15 cellular contexts compared by ENCODE assay signal in the genomic region with DNA sequence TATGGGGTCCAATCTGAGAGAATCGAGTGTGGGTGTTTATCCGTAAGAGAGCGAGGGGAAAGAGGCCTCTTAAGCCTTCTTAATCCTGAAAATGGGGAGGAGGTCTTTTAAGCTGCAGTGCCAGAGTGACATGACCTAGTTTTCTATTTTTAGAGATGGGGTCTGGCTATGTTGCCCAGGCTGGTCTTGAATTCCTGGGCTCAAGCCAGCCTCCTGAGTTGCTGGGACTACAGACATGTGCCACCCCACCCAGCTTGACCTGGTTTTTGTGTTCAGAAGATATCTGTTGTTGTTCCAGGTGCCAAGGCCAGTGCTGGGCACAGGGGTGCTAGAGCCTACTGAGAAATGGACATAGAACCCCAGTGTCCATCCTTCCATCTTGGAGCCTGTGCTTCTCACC. TPM values are rescaled to one million over a fixed set of nuclear protein-coding genes. Genes with fewer than 3 reads are reported as not detected.
DNase-seq lines count a peak whose midpoint lies in the region; ATAC-seq, FAIRE-seq and TF ChIP-seq lines count a peak whose summit lies in the region.
"Had no signal": no experiment of that assay in that cellular context is flagged by ENCODE, and none has a peak within 500 bp of the region (broad histone marks: within the 10 kb centered on the region; RNA-seq: fewer than 3 reads in every experiment).

No MANE protein-coding gene starts in this region.

- no peak for TF ChIP-seq POLR2A in GM12891 (IDR thresholded peaks at IDR 0.05; ENCODE audit: low read depth, low read length)
- no peak for TF ChIP-seq POLR2A in sigmoid colon (IDR thresholded peaks at IDR 0.05)

- H3K23me2 ChIP-seq in H9 (ENCODE audit: insufficient read length, low read depth, low read length, poor library complexity, severe bottlenecking): peaks cover 15% of the 10 kb centered on the region

- H4K5ac ChIP-seq in H9 (ENCODE audit: insufficient read length, low read depth, low read length): no peak overlapping the region

- H3K4me2 ChIP-seq in H9 (ENCODE audit: insufficient read depth, insufficient read length, low read length): no peak overlapping the region

- no peak overlapping the region for H3K27ac ChIP-seq in ACC112 (ENCODE audit: low read depth, low read length)
- H3K27ac ChIP-seq in H9 (ENCODE audit: insufficient read length, low read depth, low read length): no peak overlapping the region
- H3K27ac ChIP-seq in sigmoid colon: peak overlapping the region in 1 of 4 donors; percentile 97
- H3K27ac ChIP-seq: brain microvascular endothelial cell had no signal

- intact Hi-C loops in sigmoid colon (cut with DNase I): no loop called here

- TF ChIP-seq EP300 in sigmoid colon (IDR thresholded peaks at IDR 0.05): no peak

- H2BK15ac ChIP-seq in H9 (ENCODE audit: low read depth, low read length): no peak overlapping the region

- H3K9me3 ChIP-seq in H9 (ENCODE audit: control insufficient read depth, low read depth, low read length) (no peaks in the 10 kb centered on the region), sigmoid colon (no peaks in the 10 kb centered on the region)
- H3K9me3 ChIP-seq: suprapubic skin had no signal

- H4K91ac ChIP-seq in H9 (ENCODE audit: insufficient read length, low read depth, low read length): no peak overlapping the region

- no peak overlapping the region for H2BK5ac ChIP-seq in H9 (ENCODE audit: insufficient read length, low read length)

- no peaks in the 10 kb centered on the region for H3K79me1 ChIP-seq in H9 (ENCODE audit: insufficient read depth, low read depth, low read length, poor library complexity, severe bottlenecking)

- H4K8ac ChIP-seq in H9 (replicated peaks; ENCODE audit: insufficient read length, low read depth, low read length): no peak overlapping the region

- H3K4me3 ChIP-seq in ACC112 (ENCODE audit: low read depth, low read length) (peak overlapping the region; percentile 49; the same call in 1 of the 2 replicates), sigmoid colon (no peak overlapping the region)

- H3K4me1 ChIP-seq in ACC112 (ENCODE audit: control insufficient read depth, insufficient read depth, low read length, unreplicated experiment) (no peaks in the 10 kb centered on the region), H9 (ENCODE audit: insufficient read depth, low read length) (no peaks in the 10 kb centered on the region), sigmoid colon (peaks cover 0 to 31% (median 28%) of the 10 kb centered on the region in 4 donors)

- no peak for FAIRE-seq in GM12891 (lab: Jason Lieb, UNC)
- FAIRE-seq: D721Med had no signal

- H2BK20ac ChIP-seq in H9 (ENCODE audit: low read depth, low read length, poor library complexity, severe bottlenecking): no peak overlapping the region

- TF ChIP-seq CTCF in H9 (conservative IDR thresholded peaks at IDR 0.05): no peak
- TF ChIP-seq CTCF in sigmoid colon (IDR thresholded peaks at IDR 0.05): no peak
- TF ChIP-seq CTCF in GM20000 (IDR thresholded peaks at IDR 0.05; ENCODE audit: extremely low read depth, missing control alignments): no peak

- WGBS in H9 (ENCODE audit: extremely low coverage, insufficient read length, low lambda C conversion rate): no CpG with 5 or more reads among the region's 3 CpGs
- WGBS in sigmoid colon, 2 donors: 82 to 90% methylated on average over 3 of the region's 3 CpGs

- no peak overlapping the region for H2BK12ac ChIP-seq in H9 (ENCODE audit: insufficient read length, low read depth, low read length)

- DNase-seq in H9 (no peak), naive B cell (no peak), GM12891 (ENCODE audit: insufficient read length, low spot score) (no peak), sigmoid colon (no peak), GM20000 (ENCODE audit: low spot score) (no peak), medulla oblongata (ENCODE audit: extremely low spot score) (no peak)
- no peak for DNase-seq in activated naive CD8-positive, alpha-beta T cell treated with anti-CD3 and anti-CD28 coated beads, Interleukin-2, amount 50 U/mL, for 24 hours
- DNase-seq: activated CD4-positive, CD25-positive, alpha-beta regulatory T cell treated with anti-CD3 and anti-CD28 coated beads, Interleukin-2, amount 50 U/mL, for 72 hours; brain microvascular endothelial cell; foreskin fibroblast; left ventricle myocardium superior; NCI-H1105 had no signal

- no peaks in the 10 kb centered on the region for H3K27me3 ChIP-seq in ACC112 (ENCODE audit: insufficient read depth, low read length)
- no peaks in the 10 kb centered on the region for H3K27me3 ChIP-seq in H9 (ENCODE audit: insufficient read depth, low read length)
- no peaks in the 10 kb centered on the region for H3K27me3 ChIP-seq in sigmoid colon
- H3K27me3 ChIP-seq: brain microvascular endothelial cell, suprapubic skin had no signal

- H3K4me3 Mint-ChIP-seq in H9: peak overlapping the region; percentile 58 to 82; a peak in 3 of 5 replicates
- H3K4me3 Mint-ChIP-seq in activated naive CD8-positive, alpha-beta T cell treated with anti-CD3 and anti-CD28 coated beads, Interleukin-2, amount 50 U/mL, for 24 hours: peak overlapping the region; percentile 25
- peak overlapping the region in 7 of 8 donors; percentile 35 to 93 (median 85) for H3K4me3 Mint-ChIP-seq in naive B cell

- no peaks in the 10 kb centered on the region; a peak in 1 of 5 replicates for H3K9me3 Mint-ChIP-seq in H9
- H3K9me3 Mint-ChIP-seq in activated naive CD8-positive, alpha-beta T cell treated with anti-CD3 and anti-CD28 coated beads, Interleukin-2, amount 50 U/mL, for 24 hours: no peaks in the 10 kb centered on the region
- H3K9me3 Mint-ChIP-seq in naive B cell: no peaks in the 10 kb centered on the region

- H3K14ac ChIP-seq in H9 (ENCODE audit: insufficient read depth, low read length): no peak overlapping the region

- no peak for ATAC-seq in activated naive CD8-positive, alpha-beta T cell treated with anti-CD3 and anti-CD28 coated beads, Interleukin-2, amount 50 U/mL, for 24 hours
- no peak for ATAC-seq in naive B cell (ENCODE audit: low read depth in 2 of 2)
- ATAC-seq: left ventricle myocardium superior had no signal

- H3K23ac ChIP-seq in H9 (ENCODE audit: insufficient read length, low read depth, low read length): no peak overlapping the region

- H3K4ac ChIP-seq in H9 (ENCODE audit: low read depth, low read length): no peak overlapping the region

- H2AFZ ChIP-seq in ACC112 (ENCODE audit: low read length, unreplicated experiment) (no peak overlapping the region), H9 (ENCODE audit: low read length) (no peak overlapping the region)

- no peak overlapping the region for H3K18ac ChIP-seq in H9 (ENCODE audit: insufficient read length, low read depth, low read length)

- no peak overlapping the region for H3K27ac Mint-ChIP-seq in H9
- H3K27ac Mint-ChIP-seq in activated naive CD8-positive, alpha-beta T cell treated with anti-CD3 and anti-CD28 coated beads, Interleukin-2, amount 50 U/mL, for 24 hours: no peak overlapping the region
- H3K27ac Mint-ChIP-seq in naive B cell: peak overlapping the region in 5 of 6 donors; percentile 92 to 99 (median 96)

- peaks cover 6% of the 10 kb centered on the region for H3K27me3 Mint-ChIP-seq in H9 (ENCODE audit: low read depth)
- no peaks in the 10 kb centered on the region for H3K27me3 Mint-ChIP-seq in activated naive CD8-positive, alpha-beta T cell treated with anti-CD3 and anti-CD28 coated beads, Interleukin-2, amount 50 U/mL, for 24 hours
- H3K27me3 Mint-ChIP-seq in naive B cell: no peaks in the 10 kb centered on the region

- H2AK5ac ChIP-seq in H9 (ENCODE audit: insufficient read length, low read length): no peak overlapping the region

- H3K9ac ChIP-seq in H9 (ENCODE audit: extremely low read depth, insufficient read length, low read length): no peak overlapping the region

- peaks cover 0 to 24% (median 21%) of the 10 kb centered on the region in 3 experiments; a peak in 6 of 7 replicates for H3K36me3 Mint-ChIP-seq in H9 (ENCODE audit: insufficient read depth in 1 of 3, low read depth in 3 of 3)
- H3K36me3 Mint-ChIP-seq in activated naive CD8-positive, alpha-beta T cell treated with anti-CD3 and anti-CD28 coated beads, Interleukin-2, amount 50 U/mL, for 24 hours (ENCODE audit: low read depth): peaks cover 9% of the 10 kb centered on the region
- peaks cover 0 to 11% of the 10 kb centered on the region in 2 donors for H3K36me3 Mint-ChIP-seq in naive B cell

- H3K56ac ChIP-seq in H9 (ENCODE audit: insufficient read length, low read depth, low read length): no peak overlapping the region

- H2BK120ac ChIP-seq in H9 (ENCODE audit: low read depth, low read length, poor library complexity, severe bottlenecking): no peak overlapping the region

- H3K36me3 ChIP-seq in ACC112 (ENCODE audit: insufficient read depth, low read length) (no peaks in the 10 kb centered on the region), sigmoid colon (peaks cover 5 to 31% (median 18%) of the 10 kb centered on the region in 4 donors)

- H3T11ph ChIP-seq in H9 (ENCODE audit: low read length): no peak overlapping the region

- H3K79me2 ChIP-seq in ACC112 (ENCODE audit: control insufficient read depth, insufficient read depth, low read length, unreplicated experiment): peaks cover 12% of the 10 kb centered on the region
- no peaks in the 10 kb centered on the region for H3K79me2 ChIP-seq in H9 (ENCODE audit: insufficient read depth, low read length)

- H3K4me1 Mint-ChIP-seq in H9: peaks cover 8 to 12% of the 10 kb centered on the region in 2 experiments
- H3K4me1 Mint-ChIP-seq in activated naive CD8-positive, alpha-beta T cell treated with anti-CD3 and anti-CD28 coated beads, Interleukin-2, amount 50 U/mL, for 24 hours: peaks cover 17% of the 10 kb centered on the region
- peaks cover 21 to 25% (median 23%) of the 10 kb centered on the region in 3 donors for H3K4me1 Mint-ChIP-seq in naive B cell

- no peaks in the 10 kb centered on the region for H4K20me1 ChIP-seq in H9 (ENCODE audit: control insufficient read depth, insufficient read depth, insufficient read length)

RNA-seq across cellular contexts. Expression of a gene that starts 1.4 kb away (rescaled TPM):
- total RNA-seq in H9 (2021) (23.3 and 25.0 TPM in 2 replicates), sigmoid colon (100 to 1,000 TPM in 3 of 4 donors, 10 to 100 TPM in 1; 95.3 to 143 (median 121) TPM)
- polyA plus RNA-seq in naive B cell (ENCODE audit: low read depth in 6 of 6) (10 to 100 TPM; 45.5 to 72.8 (median 52.8) TPM), sigmoid colon (100 to 1,000 TPM; 105 to 264 (median 244) TPM)
- 37.3 TPM for polyA plus RNA-seq in GM12891 (2012; ENCODE audit: low read depth, missing spikeins)

RNA-seq across cellular contexts. Expression of a gene that starts 2.6 kb away (rescaled TPM):
- 39.6 and 49.7 TPM in 2 replicates for total RNA-seq in H9 (2021)
- 10 to 100 TPM; 17.3 to 35.5 (median 21.0) TPM for polyA plus RNA-seq in naive B cell (ENCODE audit: low read depth in 6 of 6)
- polyA plus RNA-seq in GM12891 (2012; ENCODE audit: low read depth, missing spikeins): 25.1 TPM
- 10 to 100 TPM; 12.2 to 21.0 (median 13.6) TPM for total RNA-seq in sigmoid colon
- 10 to 100 TPM; 17.4 to 35.0 (median 18.0) TPM for polyA plus RNA-seq in sigmoid colon

RNA-seq across cellular contexts. Expression of a gene that starts 8.0 kb away (rescaled TPM):
- total RNA-seq in H9 (2021) (0.28 and 0.31 TPM in 2 replicates), sigmoid colon (under 1 TPM in 1 of 4 donors, not detected in 3; 0.71 TPM)
- polyA plus RNA-seq in naive B cell (ENCODE audit: low read depth in 6 of 6) (not detected), sigmoid colon (not detected)
- 0.06 TPM for polyA plus RNA-seq in GM12891 (2012; ENCODE audit: low read depth, missing spikeins)
- total RNA-seq: left ventricle myocardium superior, suprapubic skin had no signal

RNA-seq across cellular contexts. Expression of a gene that starts 17.1 kb away (rescaled TPM):
- total RNA-seq in H9 (2021): 0.92 and 1.3 TPM in 2 replicates
- polyA plus RNA-seq in naive B cell (ENCODE audit: low read depth in 6 of 6): not detected
- polyA plus RNA-seq in GM12891 (2012; ENCODE audit: low read depth, missing spikeins): not detected
- total RNA-seq in sigmoid colon: not detected
- 1 to 10 TPM in 2 of 3 donors, not detected in 1; 1.1 to 1.4 TPM for polyA plus RNA-seq in sigmoid colon
- total RNA-seq: left ventricle myocardium superior, suprapubic skin had no signal

RNA-seq across cellular contexts. Expression of a gene that starts 22.2 kb away (rescaled TPM):
- total RNA-seq in H9 (2021): 42.3 and 44.0 TPM in 2 replicates
- polyA plus RNA-seq in naive B cell (ENCODE audit: low read depth in 6 of 6): 1 to 10 TPM; 3.4 to 8.5 (median 6.5) TPM
- 11.5 TPM for polyA plus RNA-seq in GM12891 (2012; ENCODE audit: low read depth, missing spikeins)
- total RNA-seq in sigmoid colon: 10 to 100 TPM; 39.9 to 48.7 (median 45.3) TPM
- 100 to 1,000 TPM; 151 to 244 (median 219) TPM for polyA plus RNA-seq in sigmoid colon

Comparison
In these comparisons a context has a peak if more than half of its experiments do, and no peak if none do; other contexts are left out.
1. H3K27ac Mint-ChIP-seq: peak in naive B cell (5 of 6); none in H9 (0 of 3) and activated naive CD8-positive, alpha-beta T cell treated with anti-CD3 and anti-CD28 coated beads, Interleukin-2, amount 50 U/mL, for 24 hours (single experiment).
2. H3K4me3 Mint-ChIP-seq: peak in every context shown above with its lines; median percentile 85 in naive B cell; 70 in H9; 25 in activated naive CD8-positive, alpha-beta T cell treated with anti-CD3 and anti-CD28 coated beads, Interleukin-2, amount 50 U/mL, for 24 hours.